Comparison of ENCODE assay signal across 8 cellular contexts in genomic region chr11:68297812-68298658, GRCh38. TPM values are rescaled to one million over a fixed set of nuclear protein-coding genes. Genes with fewer than 3 reads are reported as not detected.
A peak's percentile ranks its signal among the peaks of the same experiment; 100 is the strongest.
DNase-seq lines count a peak whose midpoint lies in the region; ATAC-seq, FAIRE-seq and TF ChIP-seq lines count a peak whose summit lies in the region.

No MANE protein-coding gene starts in this region.

- no peaks in the 10 kb centered on the region for H3K36me3 Mint-ChIP-seq in MCF 10A (ENCODE audit: insufficient read depth, unreplicated experiment)

- no peak overlapping the region for H3K27ac Mint-ChIP-seq in MCF 10A (ENCODE audit: low read depth, unreplicated experiment)

- no peak for ATAC-seq in GM21528 (IDR thresholded peaks at IDR 0.05; ENCODE audit: low FRiP score, unreplicated experiment)

- intact Hi-C loops in MCF 10A (cut with micrococcal nuclease), result loop anchor here (1.0 kb wide), 4 partner anchors 27 to 89 kb away; partner anchors contain the start of gene C11orf24

- peak overlapping the region; percentile 56; the same call in 1 of the 2 replicates for H3K27ac ChIP-seq in VCaP

- BruUV-seq in MCF 10A (replicated peaks; lab: Mats Ljungman, UMichigan), result no TSS peak

- no peaks in the 10 kb centered on the region for H3K27me3 Mint-ChIP-seq in MCF 10A (ENCODE audit: insufficient read depth, unreplicated experiment)

- no peak overlapping the region for H3K4me3 Mint-ChIP-seq in MCF 10A (ENCODE audit: unreplicated experiment)

- POLR2A ChIA-PET in MCF 10A (lab: Yijun Ruan, JAX), result interaction anchor here (0.7 to 2.8 kb wide), 5 partner anchors 10 to 40 kb away, joined by 3 to 18 read pairs (median 6); partner anchors contain the start of gene C11orf24

- TF ChIP-seq CTCF in AG09319 (IDR thresholded peaks at IDR 0.05; ENCODE audit: low read depth, low read length), result peak; percentile 91
- peak; percentile 100 for TF ChIP-seq CTCF in VCaP (conservative IDR thresholded peaks at IDR 0.05)
- peak; percentile 98 for TF ChIP-seq CTCF in MCF 10A (IDR thresholded peaks at IDR 0.05; ENCODE audit: unreplicated experiment)

- peak; percentile 71 for FAIRE-seq in GM19239 (lab: Jason Lieb, UNC)

- CTCF ChIA-PET in MCF 10A (lab: Yijun Ruan, JAX), result interaction anchor here (0.5 to 6.1 kb wide), 40 partner anchors 9 to 789 kb away, joined by 3 to 150 read pairs (median 4); partner anchors contain the start of gene C11orf24

- DNase-seq in AG09319 (ENCODE audit: extremely low read depth, low read depth) (peak; percentile 10), GM19239 (ENCODE audit: insufficient read length, low spot score) (peak; percentile 69), NCI-H146 (lab: John Stamatoyannopoulos, UW) (peak; percentile 55), MCF 10A (ENCODE audit: unreplicated experiment) (peak; percentile 71), islet precursor cell (peak; percentile 89)
- DNase-seq in stimulated activated CD4-positive, alpha-beta T cell treated with anti-CD3 and anti-CD28 coated beads, Interleukin-15, amount 100 ng/mL, for 24 hours, result peak; percentile 78

- no peaks in the 10 kb centered on the region for H3K9me3 Mint-ChIP-seq in MCF 10A (ENCODE audit: unreplicated experiment)

- H3K4me1 Mint-ChIP-seq in MCF 10A (ENCODE audit: insufficient read depth, unreplicated experiment), result peaks cover 13% of the 10 kb centered on the region

RNA-seq across cellular contexts. Expression of gene LRP5, which starts 14.4 kb away (rescaled TPM):
- 31.6 and 32.8 TPM in 2 replicates for total RNA-seq in MCF 10A (2022)

RNA-seq across cellular contexts. Expression of gene C11orf24, which starts 26.3 kb away (rescaled TPM):
- 58.3 and 69.2 TPM in 2 replicates for total RNA-seq in MCF 10A (2022)

Comparison
In these comparisons a context has a peak if more than half of its experiments do, and no peak if none do; other contexts are left out.
1. DNase-seq: peak in every context shown above with its lines; median percentile 89 in islet precursor cell; 78 in stimulated activated CD4-positive, alpha-beta T cell treated with anti-CD3 and anti-CD28 coated beads, Interleukin-15, amount 100 ng/mL, for 24 hours; 71 in MCF 10A; 69 in GM19239; 55 in NCI-H146; 10 in AG09319.